Comparison of ENCODE assay signal across 8 cellular contexts in genomic region chrX:1451676-1452496, GRCh38. TPM values are rescaled to one million over a fixed set of nuclear protein-coding genes. Genes with fewer than 3 reads are reported as not detected.
A peak's percentile ranks its signal among the peaks of the same experiment; 100 is the strongest.
DNase-seq lines count a peak whose midpoint lies in the region; ATAC-seq, FAIRE-seq and TF ChIP-seq lines count a peak whose summit lies in the region.

No MANE protein-coding gene starts in this region.

- POLR2A ChIA-PET in HCT116 (lab: Charles Lee): no interaction called here

- no peak for FAIRE-seq in small intestine (lab: Jason Lieb, UNC)

- no peaks in the 10 kb centered on the region; a peak in 1 of 4 replicates for H3K9me3 ChIP-seq in HCT116 (ENCODE audit: control insufficient read depth in 1 of 2, insufficient read depth in 1 of 2, low read depth in 1 of 2, low read length in 2 of 2)
- no peaks in the 10 kb centered on the region for H3K9me3 ChIP-seq in hepatocyte (ENCODE audit: low read depth)
- no peaks in the 10 kb centered on the region for H3K9me3 ChIP-seq in small intestine (ENCODE audit: control insufficient read depth, low read depth)

- no peak overlapping the region for H2AFZ ChIP-seq in HCT116 (ENCODE audit: low read depth, low read length, poor library complexity, severe bottlenecking)
- no peak overlapping the region for H2AFZ ChIP-seq in hepatocyte

- H3K9me2 ChIP-seq in HCT116 (ENCODE audit: insufficient read depth): no peaks in the 10 kb centered on the region
- no peaks in the 10 kb centered on the region for H3K9me2 ChIP-seq in hepatocyte (replicated peaks; ENCODE audit: insufficient read depth)

- peak overlapping the region; percentile 82 to 83 for H3K4me3 ChIP-seq in HCT116 (replicated peaks in 1 of 2; ENCODE audit: low read depth in 1 of 2, low read length in 2 of 2)
- peak overlapping the region; percentile 73 for H3K4me3 ChIP-seq in hepatocyte
- H3K4me3 ChIP-seq in small intestine (ENCODE audit: low read depth in 1 of 2, low read length in 2 of 2): peak overlapping the region; percentile 82

- H4K20me1 ChIP-seq in HCT116 (ENCODE audit: insufficient read depth): no peaks in the 10 kb centered on the region
- H4K20me1 ChIP-seq in hepatocyte (ENCODE audit: insufficient read depth, poor library complexity, severe bottlenecking): no peaks in the 10 kb centered on the region

- no peak for TF ChIP-seq RAD21 in HCT116 (IDR thresholded peaks at IDR 0.05; ENCODE audit: low read depth)

- peak overlapping the region; percentile 71; the same call in 1 of the 2 replicates for H3K27ac ChIP-seq in HCT116 (ENCODE audit: low read depth, low read length)
- H3K27ac ChIP-seq in hepatocyte: peak overlapping the region; percentile 66
- H3K27ac ChIP-seq in small intestine (ENCODE audit: low read depth in 1 of 2, low read length in 1 of 2): no peak overlapping the region

- H3K36me3 ChIP-seq in HCT116 (ENCODE audit: control insufficient read depth in 1 of 2, insufficient read depth in 2 of 2, low read length in 2 of 2): peaks cover 0 to 14% of the 10 kb centered on the region in 2 experiments; a peak in 1 of 4 replicates
- no peaks in the 10 kb centered on the region for H3K36me3 ChIP-seq in hepatocyte (replicated peaks; ENCODE audit: insufficient read depth, low read depth)
- H3K36me3 ChIP-seq in small intestine (ENCODE audit: control insufficient read depth in 2 of 2, insufficient read depth in 2 of 2, low read length in 2 of 2): no peaks in the 10 kb centered on the region

- peak overlapping the region; percentile 93 for H3K9ac ChIP-seq in HCT116 (ENCODE audit: low read length)

- no peak for DNase-seq in HCT116 (ENCODE audit: low read depth, low spot score)
- peak; percentile 28 to 33 for DNase-seq in activated T-cell treated with anti-CD3 and anti-CD28 coated beads, Interleukin-2, amount 50 U/mL, for 48 hours
- no peak for DNase-seq in hepatocyte (ENCODE audit: low spot score)
- DNase-seq in small intestine: no peak
- no peak for DNase-seq in NCI-H2081 treated with DMSO at 0.1 percent for 48 hours (lab: John Stamatoyannopoulos, UW)
- no peak for DNase-seq in NCI-H128 (lab: John Stamatoyannopoulos, UW; ENCODE audit: unreplicated experiment)
- DNase-seq in kidney glomerular epithelial cell (lab: John Stamatoyannopoulos, UW): no peak

- no TSS peak for BruUV-seq in HCT116 (replicated peaks; lab: Mats Ljungman, UMichigan)

- TF ChIP-seq CTCF in HCT116 (IDR thresholded peaks at IDR 0.05 in 2 of 3, conservative IDR thresholded peaks at IDR 0.05 in 1 of 3; ENCODE audit: borderline replicate concordance in 1 of 3, insufficient read depth in 1 of 3, low read depth in 2 of 3, low read length in 2 of 3) (no peak), hepatocyte (IDR thresholded peaks at IDR 0.05; ENCODE audit: poor library complexity) (no peak)

- CTCF ChIA-PET in HCT116 (lab: Charles Lee): no interaction called here

- no peaks in the 10 kb centered on the region for H3K27me3 ChIP-seq in HCT116 (ENCODE audit: insufficient read depth, low read length)
- H3K27me3 ChIP-seq in hepatocyte: no peaks in the 10 kb centered on the region
- H3K27me3 ChIP-seq in small intestine (ENCODE audit: control insufficient read depth in 2 of 2, insufficient read depth in 2 of 2, low read length in 2 of 2): no peaks in the 10 kb centered on the region

- 44% methylated on average over 9 of the region's 23 CpGs for WGBS in hepatocyte (ENCODE audit: low lambda C conversion rate, missing lambda C conversion rate)
- 19 to 32% (median 29%) methylated on average over 21 to 23 of the region's 23 CpGs for WGBS in small intestine, 3 donors

- no peak for ATAC-seq in HCT116
- ATAC-seq in HG02798 (IDR thresholded peaks at IDR 0.05; ENCODE audit: poor library complexity, unreplicated experiment): no peak

- peak overlapping the region; percentile 72 for H3K4me2 ChIP-seq in HCT116 (ENCODE audit: low read length)
- peak overlapping the region; percentile 96 for H3K4me2 ChIP-seq in hepatocyte

- RAD21 ChIA-PET in HCT116 (lab: Charles Lee; ENCODE audit: low non-redundant PET in 1 of 2, low total read pairs in 2 of 2, uncharacterized antibody in 2 of 2, unreplicated experiment in 2 of 2): no interaction called here

- TF ChIP-seq POLR2A in HCT116 (IDR thresholded peaks at IDR 0.05; ENCODE audit: borderline replicate concordance, extremely low read depth, insufficient read depth, insufficient read length): no peak

- H3K4me1 ChIP-seq in HCT116 (ENCODE audit: control insufficient read depth in 1 of 2, insufficient read depth in 2 of 2, low read length in 2 of 2): peaks cover 0 to 8% of the 10 kb centered on the region in 2 experiments; a peak in 1 of 4 replicates
- H3K4me1 ChIP-seq in hepatocyte (ENCODE audit: insufficient read depth): no peaks in the 10 kb centered on the region
- H3K4me1 ChIP-seq in small intestine (ENCODE audit: control insufficient read depth in 2 of 2, insufficient read depth in 1 of 2, low read depth in 1 of 2, low read length in 1 of 2): peaks cover 0 to 3% of the 10 kb centered on the region in 2 donors

- H3K79me2 ChIP-seq in HCT116 (ENCODE audit: insufficient read depth, low read length) (peaks cover 56% of the 10 kb centered on the region), hepatocyte (peaks cover 40% of the 10 kb centered on the region)

- intact Hi-C loops in HCT116 (cut with micrococcal nuclease): loop anchor here (5.0 to 10.0 kb wide), 5 partner anchors 130 to 1175 kb away; no protein-coding TSS in a partner anchor

TF ChIP-seq in HCT116, 20 proteins besides CTCF, POLR2A, EP300 and RAD21 (continues in another document):
- TF ChIP-seq ZNF274 (IDR thresholded peaks at IDR 0.05; ENCODE audit: low read depth, low read length) (no peak), EZH2phosphoT487 (IDR thresholded peaks at IDR 0.05; ENCODE audit: borderline replicate concordance) (no peak), SP1 (IDR thresholded peaks at IDR 0.05; ENCODE audit: low read depth) (no peak), ATF3 (IDR thresholded peaks at IDR 0.05) (no peak), SIN3A (IDR thresholded peaks at IDR 0.05; ENCODE audit: low read depth) (no peak), TCF7L2 (IDR thresholded peaks at IDR 0.05; ENCODE audit: borderline replicate concordance, extremely low read depth, insufficient read depth, insufficient read length) (no peak), SRF (IDR thresholded peaks at IDR 0.05; ENCODE audit: low read depth) (no peak), JUND (IDR thresholded peaks at IDR 0.05) (no peak), CEBPB (IDR thresholded peaks at IDR 0.05; ENCODE audit: low read depth) (no peak)
- TF ChIP-seq, protein P1, sequence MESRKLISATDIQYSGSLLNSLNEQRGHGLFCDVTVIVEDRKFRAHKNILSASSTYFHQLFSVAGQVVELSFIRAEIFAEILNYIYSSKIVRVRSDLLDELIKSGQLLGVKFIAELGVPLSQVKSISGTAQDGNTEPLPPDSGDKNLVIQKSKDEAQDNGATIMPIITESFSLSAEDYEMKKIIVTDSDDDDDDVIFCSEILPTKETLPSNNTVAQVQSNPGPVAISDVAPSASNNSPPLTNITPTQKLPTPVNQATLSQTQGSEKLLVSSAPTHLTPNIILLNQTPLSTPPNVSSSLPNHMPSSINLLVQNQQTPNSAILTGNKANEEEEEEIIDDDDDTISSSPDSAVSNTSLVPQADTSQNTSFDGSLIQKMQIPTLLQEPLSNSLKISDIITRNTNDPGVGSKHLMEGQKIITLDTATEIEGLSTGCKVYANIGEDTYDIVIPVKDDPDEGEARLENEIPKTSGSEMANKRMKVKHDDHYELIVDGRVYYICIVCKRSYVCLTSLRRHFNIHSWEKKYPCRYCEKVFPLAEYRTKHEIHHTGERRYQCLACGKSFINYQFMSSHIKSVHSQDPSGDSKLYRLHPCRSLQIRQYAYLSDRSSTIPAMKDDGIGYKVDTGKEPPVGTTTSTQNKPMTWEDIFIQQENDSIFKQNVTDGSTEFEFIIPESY (IDR thresholded peaks at IDR 0.05; ENCODE audit: extremely low read depth, insufficient replicate concordance, low read length): no peak
- TF ChIP-seq, protein P2, sequence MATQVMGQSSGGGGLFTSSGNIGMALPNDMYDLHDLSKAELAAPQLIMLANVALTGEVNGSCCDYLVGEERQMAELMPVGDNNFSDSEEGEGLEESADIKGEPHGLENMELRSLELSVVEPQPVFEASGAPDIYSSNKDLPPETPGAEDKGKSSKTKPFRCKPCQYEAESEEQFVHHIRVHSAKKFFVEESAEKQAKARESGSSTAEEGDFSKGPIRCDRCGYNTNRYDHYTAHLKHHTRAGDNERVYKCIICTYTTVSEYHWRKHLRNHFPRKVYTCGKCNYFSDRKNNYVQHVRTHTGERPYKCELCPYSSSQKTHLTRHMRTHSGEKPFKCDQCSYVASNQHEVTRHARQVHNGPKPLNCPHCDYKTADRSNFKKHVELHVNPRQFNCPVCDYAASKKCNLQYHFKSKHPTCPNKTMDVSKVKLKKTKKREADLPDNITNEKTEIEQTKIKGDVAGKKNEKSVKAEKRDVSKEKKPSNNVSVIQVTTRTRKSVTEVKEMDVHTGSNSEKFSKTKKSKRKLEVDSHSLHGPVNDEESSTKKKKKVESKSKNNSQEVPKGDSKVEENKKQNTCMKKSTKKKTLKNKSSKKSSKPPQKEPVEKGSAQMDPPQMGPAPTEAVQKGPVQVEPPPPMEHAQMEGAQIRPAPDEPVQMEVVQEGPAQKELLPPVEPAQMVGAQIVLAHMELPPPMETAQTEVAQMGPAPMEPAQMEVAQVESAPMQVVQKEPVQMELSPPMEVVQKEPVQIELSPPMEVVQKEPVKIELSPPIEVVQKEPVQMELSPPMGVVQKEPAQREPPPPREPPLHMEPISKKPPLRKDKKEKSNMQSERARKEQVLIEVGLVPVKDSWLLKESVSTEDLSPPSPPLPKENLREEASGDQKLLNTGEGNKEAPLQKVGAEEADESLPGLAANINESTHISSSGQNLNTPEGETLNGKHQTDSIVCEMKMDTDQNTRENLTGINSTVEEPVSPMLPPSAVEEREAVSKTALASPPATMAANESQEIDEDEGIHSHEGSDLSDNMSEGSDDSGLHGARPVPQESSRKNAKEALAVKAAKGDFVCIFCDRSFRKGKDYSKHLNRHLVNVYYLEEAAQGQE (IDR thresholded peaks at IDR 0.05; ENCODE audit: low read depth): no peak
- TF ChIP-seq, protein P3, sequence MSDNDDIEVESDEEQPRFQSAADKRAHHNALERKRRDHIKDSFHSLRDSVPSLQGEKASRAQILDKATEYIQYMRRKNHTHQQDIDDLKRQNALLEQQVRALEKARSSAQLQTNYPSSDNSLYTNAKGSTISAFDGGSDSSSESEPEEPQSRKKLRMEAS (IDR thresholded peaks at IDR 0.05): no peak

RNA-seq across cellular contexts. Expression of gene ASMTL, which starts 0.8 kb away (rescaled TPM):
- total RNA-seq in HCT116 (2021; ENCODE audit: unreplicated experiment): 59.6 TPM
- polyA plus RNA-seq in HCT116 (2012): 50.5 and 59.2 TPM in 2 replicates
- 10.1 and 15.1 TPM in 2 replicates for total RNA-seq in hepatocyte
- polyA plus RNA-seq in hepatocyte: 26.7 and 31.0 TPM in 2 replicates
- 10 to 100 TPM; 10.1 to 22.1 (median 12.4) TPM for polyA plus RNA-seq in small intestine

RNA-seq across cellular contexts. Expression of gene SLC25A6, which starts 60.0 kb away (rescaled TPM):
- 398 TPM for total RNA-seq in HCT116 (2021; ENCODE audit: unreplicated experiment)
- polyA plus RNA-seq in HCT116 (2012): 534 and 685 TPM in 2 replicates
- total RNA-seq in hepatocyte: 359 and 449 TPM in 2 replicates
- polyA plus RNA-seq in hepatocyte: 354 and 364 TPM in 2 replicates
- 100 to 1,000 TPM; 448 to 770 (median 710) TPM for polyA plus RNA-seq in small intestine

Comparison
In these comparisons a context has a peak if more than half of its experiments do, and no peak if none do; other contexts are left out.
1. DNase-seq: peak in activated T-cell treated with anti-CD3 and anti-CD28 coated beads, Interleukin-2, amount 50 U/mL, for 48 hours (2 of 2); none in HCT116 (single experiment), hepatocyte (single experiment), small intestine (single experiment), NCI-H2081 treated with DMSO at 0.1 percent for 48 hours (single experiment), NCI-H128 (single experiment) and kidney glomerular epithelial cell (single experiment).
2. H3K27ac ChIP-seq: peak in HCT116 (single experiment) and hepatocyte (single experiment); none in small intestine (0 of 2).
3. Peak in every context shown above with its lines, with median percentiles within 50 percentile points of each other: H3K4me3 ChIP-seq.